Comparison of ENCODE assay signal across 14 cellular contexts in genomic region chr9:93193373-93193725, GRCh38. TPM values are rescaled to one million over a fixed set of nuclear protein-coding genes. Genes with fewer than 3 reads are reported as not detected.
A peak's percentile ranks its signal among the peaks of the same experiment; 100 is the strongest.
DNase-seq lines count a peak whose midpoint lies in the region; ATAC-seq, FAIRE-seq and TF ChIP-seq lines count a peak whose summit lies in the region.
"Had no signal": no experiment of that assay in that cellular context is flagged by ENCODE, and none has a peak within 500 bp of the region (broad histone marks: within the 10 kb centered on the region; RNA-seq: fewer than 3 reads in every experiment).

No MANE protein-coding gene starts in this region.

- H3K27ac ChIP-seq in endodermal cell (ENCODE audit: low read depth, low read length) (no peak overlapping the region), pancreas (peak overlapping the region; percentile 51 to 77 (median 59))
- H3K27ac ChIP-seq: ascending aorta had no signal

- H3K9ac ChIP-seq in endodermal cell (ENCODE audit: extremely low read depth, low read length, poor library complexity, severe bottlenecking): no peak overlapping the region

- H3K27ac Mint-ChIP-seq in endodermal cell: no peak overlapping the region
- H3K27ac Mint-ChIP-seq: stimulated activated naive CD8-positive, alpha-beta T cell treated with anti-CD3 and anti-CD28 coated beads, Interleukin-15, Interleukin-2, amounts not matched to agents 100 ng/mL and 50 ng/mL, for 24 hours had no signal

- TF ChIP-seq CTCF in endodermal cell (conservative IDR thresholded peaks at IDR 0.05) (peak; percentile 58), pancreas (IDR thresholded peaks at IDR 0.05) (peak in 1 of 4 donors; percentile 18)

- DNase-seq in H7: peak; percentile 73
- DNase-seq in NCI-H2107 treated with DMSO at 0.1 percent for 48 hours (lab: John Stamatoyannopoulos, UW; ENCODE audit: unreplicated experiment): peak; percentile 43
- DNase-seq in endodermal cell: no peak
- DNase-seq in pancreas: peak; percentile 82 to 95 (median 89)
- no peak for DNase-seq in SK-N-DZ (ENCODE audit: low spot score)
- DNase-seq in UCSD-AML1 (lab: John Stamatoyannopoulos, UW; ENCODE audit: unreplicated experiment): no peak
- DNase-seq: activated T-cell treated with anti-CD3 and anti-CD28 coated beads, Interleukin-2, amount 50 U/mL, for 48 hours; effector memory CD8-positive, alpha-beta T cell; stimulated activated CD4-positive, alpha-beta T cell treated with anti-CD3 and anti-CD28 coated beads, Interleukin-2, amount 100 ng/mL, for 48 hours had no signal

- H3K9me3 Mint-ChIP-seq in endodermal cell: no peaks in the 10 kb centered on the region
- H3K9me3 Mint-ChIP-seq: stimulated activated naive CD8-positive, alpha-beta T cell treated with anti-CD3 and anti-CD28 coated beads, Interleukin-15, Interleukin-2, amounts not matched to agents 100 ng/mL and 50 ng/mL, for 24 hours had no signal

- no peak for FAIRE-seq in pancreas (lab: Jason Lieb, UNC)
- FAIRE-seq: K562 had no signal

- H3K9me3 ChIP-seq in endodermal cell (ENCODE audit: control insufficient read depth, low read length) (no peaks in the 10 kb centered on the region), pancreas (no peaks in the 10 kb centered on the region)
- H3K9me3 ChIP-seq: ascending aorta had no signal

- H3K4me3 ChIP-seq in H7 (ENCODE audit: insufficient read depth, low read depth, low read length) (no peak overlapping the region), endodermal cell (ENCODE audit: low read length) (no peak overlapping the region), pancreas (no peak overlapping the region)
- H3K4me3 ChIP-seq: ascending aorta, K562 had no signal

- no peaks in the 10 kb centered on the region for H3K27me3 Mint-ChIP-seq in endodermal cell (ENCODE audit: insufficient read depth)
- H3K27me3 Mint-ChIP-seq: stimulated activated naive CD8-positive, alpha-beta T cell treated with anti-CD3 and anti-CD28 coated beads, Interleukin-15, Interleukin-2, amounts not matched to agents 100 ng/mL and 50 ng/mL, for 24 hours had no signal

- H3K4me1 ChIP-seq in endodermal cell (ENCODE audit: control insufficient read depth, insufficient read depth, low read length): peaks cover 3% of the 10 kb centered on the region
- peaks cover 48 to 58% (median 56%) of the 10 kb centered on the region in 3 donors for H3K4me1 ChIP-seq in pancreas
- H3K4me1 ChIP-seq: ascending aorta had no signal

- peaks cover 5% of the 10 kb centered on the region for H3K36me3 Mint-ChIP-seq in endodermal cell (ENCODE audit: low read depth)

- H3K36me3 ChIP-seq in H7 (replicated peaks; ENCODE audit: control insufficient read depth, insufficient read depth, low read length): no peaks in the 10 kb centered on the region
- no peaks in the 10 kb centered on the region for H3K36me3 ChIP-seq in endodermal cell (ENCODE audit: control insufficient read depth, insufficient read depth, low read length)
- H3K36me3 ChIP-seq in pancreas: no peaks in the 10 kb centered on the region
- H3K36me3 ChIP-seq: ascending aorta had no signal

- intact Hi-C loops in pancreas (cut with DNase I): no loop called here

- 70 to 77% methylated on average over 2 to 8 of the region's 8 CpGs for WGBS in endodermal cell (ENCODE audit: insufficient coverage in 1 of 2, insufficient read length in 1 of 2), 2 experiments
- WGBS in pancreas, 2 donors: 5 to 8% methylated on average over 8 of the region's 8 CpGs

- H3K27me3 ChIP-seq in H7 (ENCODE audit: control insufficient read depth, insufficient read depth, low read length): no peaks in the 10 kb centered on the region
- H3K27me3 ChIP-seq in endodermal cell (ENCODE audit: control insufficient read depth, insufficient read depth, low read length, poor library complexity, severe bottlenecking): no peaks in the 10 kb centered on the region
- no peaks in the 10 kb centered on the region for H3K27me3 ChIP-seq in pancreas
- H3K27me3 ChIP-seq: ascending aorta had no signal

- peaks cover 24% of the 10 kb centered on the region for H3K4me1 Mint-ChIP-seq in endodermal cell

- ATAC-seq in pancreas (peak; percentile 81 to 90 (median 88)), GM18873 (IDR thresholded peaks at IDR 0.05; ENCODE audit: low FRiP score, unreplicated experiment) (no peak), HG02938 (IDR thresholded peaks at IDR 0.05; ENCODE audit: unreplicated experiment) (no peak)
- ATAC-seq: effector memory CD8-positive, alpha-beta T cell; K562 had no signal

- H3K4me3 Mint-ChIP-seq in endodermal cell: no peak overlapping the region
- H3K4me3 Mint-ChIP-seq: effector memory CD8-positive, alpha-beta T cell; stimulated activated naive CD8-positive, alpha-beta T cell treated with anti-CD3 and anti-CD28 coated beads, Interleukin-15, Interleukin-2, amounts not matched to agents 100 ng/mL and 50 ng/mL, for 24 hours had no signal

RNA-seq across cellular contexts. Expression of gene WNK2, which starts 9.4 kb away (rescaled TPM):
- 13.3 and 29.5 TPM in 2 replicates for total RNA-seq in H7 (2014; rRNA removed; shearing (Covaris generic))
- total RNA-seq in endodermal cell: 10 to 100 TPM; 46.1 to 48.8 TPM
- polyA plus RNA-seq in endodermal cell (2013, experiment 1 of 2): 34.8 TPM
- 29.3 TPM for polyA plus RNA-seq in endodermal cell (2013, experiment 2 of 2)
- 100 to 1,000 TPM in 1 of 6 donors, 10 to 100 TPM in 5; 53.5 to 114 (median 89.4) TPM for total RNA-seq in pancreas
- 100 to 1,000 TPM in 1 of 2 donors, 10 to 100 TPM in 1; 77.4 to 121 TPM for polyA plus RNA-seq in pancreas
- 13.0 and 30.9 TPM in 2 replicates for polyA plus RNA-seq in SK-N-DZ (2014; cell fraction: cytosol; rRNA removed)
- 28.0 and 59.2 TPM in 2 replicates for polyA plus RNA-seq in SK-N-DZ (2014; cell fraction: nucleus; rRNA removed)
- total RNA-seq: ascending aorta had no signal

RNA-seq across cellular contexts. Expression of gene NINJ1, which starts 59.3 kb away (rescaled TPM):
- total RNA-seq in H7 (2014; rRNA removed; shearing (Covaris generic)): 44.6 and 45.3 TPM in 2 replicates
- 10 to 100 TPM; 24.2 to 32.0 TPM for total RNA-seq in endodermal cell
- polyA plus RNA-seq in endodermal cell (2013, experiment 1 of 2): 29.8 TPM
- polyA plus RNA-seq in endodermal cell (2013, experiment 2 of 2): 28.4 TPM
- 10 to 100 TPM; 15.6 to 33.2 (median 19.3) TPM for total RNA-seq in pancreas
- polyA plus RNA-seq in pancreas: 10 to 100 TPM; 26.2 to 28.1 TPM
- 9.9 and 12.7 TPM in 2 replicates for polyA plus RNA-seq in SK-N-DZ (2014; cell fraction: cytosol; rRNA removed)
- 5.5 and 6.9 TPM in 2 replicates for polyA plus RNA-seq in SK-N-DZ (2014; cell fraction: nucleus; rRNA removed)

Comparison
In these comparisons a context has a peak if more than half of its experiments do, and no peak if none do; other contexts are left out.
1. DNase-seq: peak in H7 (single experiment), NCI-H2107 treated with DMSO at 0.1 percent for 48 hours (single experiment) and pancreas (6 of 6); none in endodermal cell (single experiment), SK-N-DZ (single experiment) and UCSD-AML1 (single experiment).
2. ATAC-seq: peak in pancreas (4 of 4); none in GM18873 (single experiment) and HG02938 (single experiment).